In the genomic region with DNA sequence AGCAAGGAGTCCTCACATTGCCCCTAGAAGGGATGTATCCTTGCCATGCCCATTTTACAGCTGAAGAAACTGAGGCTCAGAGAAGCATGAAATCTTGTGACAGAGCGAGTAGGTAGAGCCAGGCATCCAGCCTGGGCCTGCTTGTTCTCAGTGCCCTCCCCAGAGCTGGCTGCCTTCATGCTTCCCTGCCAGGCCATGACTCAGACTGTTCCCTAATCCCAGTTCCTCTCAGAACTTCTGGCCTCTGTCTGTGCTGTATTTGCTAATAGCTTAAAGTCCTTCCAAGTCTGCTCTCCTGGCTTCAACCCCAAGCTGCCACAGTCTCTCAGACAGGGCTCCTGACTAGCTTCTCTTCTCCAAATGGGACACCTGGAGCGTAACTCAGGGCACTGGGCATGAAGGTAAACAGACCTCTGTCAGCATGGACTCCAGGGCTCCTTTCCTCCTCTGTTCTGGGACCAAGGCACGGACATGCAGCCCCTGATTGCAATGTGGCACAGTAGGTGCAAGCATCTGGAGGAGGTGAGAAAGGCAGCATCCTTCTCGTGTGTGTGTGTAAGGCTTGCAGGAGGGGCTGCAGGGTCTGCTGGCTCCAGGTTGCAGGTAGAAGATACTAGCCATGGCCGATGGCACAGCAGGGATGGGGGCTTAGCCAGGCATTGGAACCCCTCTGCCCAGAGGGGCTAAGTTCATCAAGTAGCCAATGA, we compare ENCODE assay signal across 12 cellular contexts.
DNase-seq lines count a peak whose midpoint lies in the region; ATAC-seq and TF ChIP-seq lines count a peak whose summit lies in the region.
"Had no signal": no experiment of that assay in that cellular context is flagged by ENCODE, and none has a peak within 500 bp of the region (broad histone marks: within the 10 kb centered on the region; RNA-seq: fewer than 3 reads in every experiment).

No MANE protein-coding gene starts in this region.

- H3K4me3 ChIP-seq in adrenal gland (no peak overlapping the region), heart right ventricle (no peak overlapping the region), retinal pigment epithelial cell (ENCODE audit: low read length) (no peak overlapping the region)

- ATAC-seq in heart right ventricle: peak; percentile 71 to 96 (median 89)
- ATAC-seq in HG03442 (IDR thresholded peaks at IDR 0.05; ENCODE audit: unreplicated experiment): no peak
- ATAC-seq in HG03039 (IDR thresholded peaks at IDR 0.05; ENCODE audit: unreplicated experiment): no peak
- ATAC-seq: CD8-positive, alpha-beta T cell had no signal

- H3K36me3 ChIP-seq in adrenal gland (replicated peaks in 1 of 2) (no peaks in the 10 kb centered on the region), heart right ventricle (no peaks in the 10 kb centered on the region)
- H3K36me3 ChIP-seq: brain microvascular endothelial cell had no signal

- H3K9me3 ChIP-seq in adrenal gland (replicated peaks in 1 of 3): no peaks in the 10 kb centered on the region
- H3K9me3 ChIP-seq in heart right ventricle: no peaks in the 10 kb centered on the region

- intact Hi-C loops in adrenal gland (cut with DNase I) (no loop called here), heart right ventricle (cut with DNase I) (no loop called here)

- H3K27me3 ChIP-seq in adrenal gland (no peaks in the 10 kb centered on the region), heart right ventricle (peaks cover 0 to 3% (median 0%) of the 10 kb centered on the region in 7 donors)
- H3K27me3 ChIP-seq: brain microvascular endothelial cell had no signal

- peak; percentile 40 for DNase-seq in DMS 273 treated with DMSO at 0.1 percent for 48 hours (lab: John Stamatoyannopoulos, UW)
- peak; percentile 62 to 87 (median 85) for DNase-seq in adrenal gland
- peak; percentile 50 to 61 for DNase-seq in heart right ventricle
- DNase-seq in retinal pigment epithelial cell (ENCODE audit: low read depth): peak; percentile 40
- no peak for DNase-seq in activated CD4-positive, alpha-beta T cell treated with anti-CD3 and anti-CD28 coated beads, Interleukin-2, amount 50 U/mL, for 48 hours
- no peak for DNase-seq in NCI-H2196 (lab: John Stamatoyannopoulos, UW; ENCODE audit: unreplicated experiment)
- DNase-seq: brain microvascular endothelial cell; CD8-positive, alpha-beta T cell; NCI-H1092; NCI-H774 had no signal

- no peak for TF ChIP-seq POLR2A in adrenal gland (IDR thresholded peaks at IDR 0.05)

- WGBS in adrenal gland, 4 donors: 63 to 73% (median 70%) methylated on average over 3 to 5 of the region's 5 CpGs
- 59 to 75% methylated on average over 5 of the region's 5 CpGs for whole genome bisulfite sequencing in heart right ventricle, 2 donors

- no peak overlapping the region for H3K27ac ChIP-seq in adrenal gland
- peak overlapping the region in 2 of 10 donors; percentile 9 to 30 for H3K27ac ChIP-seq in heart right ventricle
- H3K27ac ChIP-seq: brain microvascular endothelial cell had no signal

- H3K4me1 ChIP-seq in adrenal gland (replicated peaks in 1 of 2) (peaks cover 0 to 8% of the 10 kb centered on the region in 2 donors), heart right ventricle (peaks cover 0 to 23% (median 15%) of the 10 kb centered on the region in 9 donors)

- TF ChIP-seq CTCF in adrenal gland (IDR thresholded peaks at IDR 0.05): no peak
- TF ChIP-seq CTCF in heart right ventricle (IDR thresholded peaks at IDR 0.05): no peak
- no peak for TF ChIP-seq CTCF in retinal pigment epithelial cell (conservative IDR thresholded peaks at IDR 0.05; ENCODE audit: low read depth, low read length)

Comparison
In these comparisons a context has a peak if more than half of its experiments do, and no peak if none do; other contexts are left out.
1. DNase-seq: peak in DMS 273 treated with DMSO at 0.1 percent for 48 hours (single experiment), adrenal gland (7 of 7), heart right ventricle (2 of 2) and retinal pigment epithelial cell (single experiment); none in activated CD4-positive, alpha-beta T cell treated with anti-CD3 and anti-CD28 coated beads, Interleukin-2, amount 50 U/mL, for 48 hours (0 of 2) and NCI-H2196 (single experiment).
2. ATAC-seq: peak in heart right ventricle (8 of 8); none in HG03442 (single experiment) and HG03039 (single experiment).